In genomic region chr18:2625217-2625616, GRCh38 we compare ENCODE assay signal across 24 cellular contexts.
"Had no signal": no experiment of that assay in that cellular context is flagged by ENCODE, and none has a peak within 500 bp of the region (broad histone marks: within the 10 kb centered on the region; RNA-seq: fewer than 3 reads in every experiment).

No MANE protein-coding gene starts in this region.

- H3K27ac ChIP-seq: breast epithelium, colonic mucosa, esophagus muscularis mucosa, hepatocyte, left lung, thoracic aorta, vagina had no signal

- H3K79me2 ChIP-seq: hepatocyte had no signal

- H3K4me1 ChIP-seq: breast epithelium, colonic mucosa, esophagus muscularis mucosa, vagina had no signal

- H3K27me3 Mint-ChIP-seq: activated naive CD8-positive, alpha-beta T cell; naive B cell; type B pancreatic cell had no signal

- H3K4me1 Mint-ChIP-seq: immature natural killer cell, neural crest cell had no signal

- H2AFZ ChIP-seq: hepatocyte had no signal

- H3K4me3 ChIP-seq: breast epithelium, colonic mucosa, esophagus muscularis mucosa, hepatocyte, left lung, lung, smooth muscle cell, thoracic aorta, vagina had no signal

- H3K27ac Mint-ChIP-seq: activated T-helper 1 cell treated with anti-CD3 and anti-CD28 coated beads, Interleukin-12 subunit alpha, Interleukin-12 subunit beta, Interleukin-2, Interleukin-4 antibody, amounts not matched to agents 30 ng/mL and 10 ng/mL and 1 ng/mL, durations not matched to agents 14 hours and 24 hours and 36 hours; type B pancreatic cell had no signal

- H3K9me3 Mint-ChIP-seq: immature natural killer cell, naive B cell, type B pancreatic cell had no signal

- ATAC-seq: activated CD4-positive, CD25-positive, alpha-beta regulatory T cell treated with anti-CD3 and anti-CD28 coated beads, Interleukin-2, amount 50 U/mL, for 24 hours; left lung; sciatic nerve had no signal

- H3K9me3 ChIP-seq: breast epithelium, colonic mucosa, esophagus muscularis mucosa, left lung, thoracic aorta, vagina had no signal

- H3K4me3 Mint-ChIP-seq: activated naive CD8-positive, alpha-beta T cell; activated T-helper 1 cell treated with anti-CD3 and anti-CD28 coated beads, Interleukin-12 subunit alpha, Interleukin-12 subunit beta, Interleukin-2, Interleukin-4 antibody, amounts not matched to agents 30 ng/mL and 10 ng/mL and 1 ng/mL, durations not matched to agents 14 hours and 24 hours and 36 hours; immature natural killer cell; naive B cell; neural crest cell; type B pancreatic cell had no signal

- DNase-seq: activated gamma-delta T cell treated with Interleukin-2 at 50 U/mL for 16 hours; amniotic stem cell; colonic mucosa; glutamatergic neuron; immature natural killer cell; kidney glomerular epithelial cell; left lung; naive B cell; posterior cingulate gyrus; stimulated activated CD4-positive, alpha-beta T cell treated with anti-CD3 and anti-CD28 coated beads, Interleukin-15, amount 100 ng/mL, for 24 hours; stimulated activated naive CD4-positive, alpha-beta T cell had no signal

- H3K4me2 ChIP-seq: hepatocyte, smooth muscle cell had no signal

- H3K36me3 Mint-ChIP-seq: immature natural killer cell, naive B cell, type B pancreatic cell had no signal

- H3K27me3 ChIP-seq: breast epithelium, colonic mucosa, esophagus muscularis mucosa, hepatocyte, left lung, vagina had no signal
